Comparison of ENCODE assay signal across 14 cellular contexts in genomic region chr2:10045561-10046355, GRCh38. TPM values are rescaled to one million over a fixed set of nuclear protein-coding genes. Genes with fewer than 3 reads are reported as not detected.
DNase-seq lines count a peak whose midpoint lies in the region; ATAC-seq, FAIRE-seq and TF ChIP-seq lines count a peak whose summit lies in the region.
"Had no signal": no experiment of that assay in that cellular context is flagged by ENCODE, and none has a peak within 500 bp of the region (broad histone marks: within the 10 kb centered on the region; RNA-seq: fewer than 3 reads in every experiment).

No MANE protein-coding gene starts in this region.

- no peak overlapping the region for H3K27ac ChIP-seq in K562 (ENCODE audit: extremely low read depth, low read depth, low read length)
- peak overlapping the region; percentile 91 to 94 for H3K27ac ChIP-seq in liver (ENCODE audit: low read depth in 1 of 2, low read length in 2 of 2)
- peak overlapping the region; percentile 89 for H3K27ac ChIP-seq in subcutaneous abdominal adipose tissue (ENCODE audit: low read depth, low read length)
- no peak overlapping the region for H3K27ac ChIP-seq in A673 (ENCODE audit: low read depth, low read length, poor library complexity, severe bottlenecking)
- H3K27ac ChIP-seq: A549 had no signal

- H3K4me2 ChIP-seq in K562 (ENCODE audit: insufficient read depth, low read length): no peak overlapping the region; the same call in 1 of the 2 replicates
- H3K4me2 ChIP-seq: A549 had no signal

- TF ChIP-seq POLR2A in K562 (conservative IDR thresholded peaks at IDR 0.05): no peak

- peaks cover 19% of the 10 kb centered on the region for H3K27me3 Mint-ChIP-seq in T-helper 2 cell treated with Interferon-gamma antibody and Interleukin-4, amounts not matched to agents 5 μg/mL and 100 μg/mL, for 36 hours (ENCODE audit: low read depth)

- peaks cover 7% of the 10 kb centered on the region for H3K9me1 ChIP-seq in K562 (ENCODE audit: control insufficient read depth, insufficient read depth, low read length)

- H3K9ac ChIP-seq in K562 (ENCODE audit: insufficient read depth in 1 of 2, low read depth in 2 of 2, low read length in 2 of 2) (no peak overlapping the region; a peak in 1 of 4 replicates), liver (ENCODE audit: low read depth in 1 of 2, low read length in 2 of 2) (peak overlapping the region; percentile 87 to 93), subcutaneous abdominal adipose tissue (ENCODE audit: low read length in 5 of 5) (peak overlapping the region; percentile 12 to 73 (median 17))

- 86% methylated on average over 20 of the region's 20 CpGs for WGBS in K562 (ENCODE audit: insufficient coverage, low coverage, missing lambda C conversion rate)
- WGBS in liver: 35% methylated on average over 20 of the region's 20 CpGs

- H4K20me1 ChIP-seq in K562 (replicated peaks; ENCODE audit: control insufficient read depth, insufficient read depth, low read length): peaks cover 8% of the 10 kb centered on the region; the same call in 1 of the 2 replicates

- no peak for DNase-seq in T-helper 2 cell treated with Interferon-gamma antibody and Interleukin-4, amounts not matched to agents 5 μg/mL and 100 μg/mL, for 36 hours (ENCODE audit: low spot score)
- DNase-seq in T-helper 2 cell (no peak), K562 (ENCODE audit: extremely low read depth in 1 of 4, low spot score in 3 of 4) (no peak), A673 (ENCODE audit: low spot score) (no peak), Kasumi-1 (lab: John Stamatoyannopoulos, UW) (no peak), HT-29 (ENCODE audit: low spot score) (no peak)
- DNase-seq: NCI-H187 treated with DMSO at 0.1 percent for 48 hours had no signal

- peaks cover 14% of the 10 kb centered on the region for H3K4me1 Mint-ChIP-seq in T-helper 2 cell treated with Interferon-gamma antibody and Interleukin-4, amounts not matched to agents 5 μg/mL and 100 μg/mL, for 36 hours (ENCODE audit: low read depth)

- no peak for ATAC-seq in K562
- ATAC-seq: A549, sciatic nerve had no signal

- FAIRE-seq in K562 (lab: Jason Lieb, UNC): peak; percentile 69
- FAIRE-seq: A549, colon, TTC549 had no signal

- H3K27ac Mint-ChIP-seq in T-helper 2 cell treated with Interferon-gamma antibody and Interleukin-4, amounts not matched to agents 5 μg/mL and 100 μg/mL, for 36 hours: no peak overlapping the region

- H2AFZ ChIP-seq in K562 (ENCODE audit: low read depth, low read length): no peak overlapping the region

- CTCF ChIA-PET in K562 (lab: Yijun Ruan, JAX; ENCODE audit: low intra/inter-chr PET ratio): no interaction called here
- CTCF ChIA-PET in A673 (lab: Charles Lee): interaction anchor here (3.4 kb wide), 1 partner anchor 61 kb away, joined by 40 read pairs; no protein-coding TSS in a partner anchor

- peaks cover 10% of the 10 kb centered on the region for H3K36me3 Mint-ChIP-seq in T-helper 2 cell treated with Interferon-gamma antibody and Interleukin-4, amounts not matched to agents 5 μg/mL and 100 μg/mL, for 36 hours (ENCODE audit: low read depth)

- TF ChIP-seq EP300 in K562 (IDR thresholded peaks at IDR 0.05; ENCODE audit: low read length): no peak

- H3K9me3 Mint-ChIP-seq in T-helper 2 cell treated with Interferon-gamma antibody and Interleukin-4, amounts not matched to agents 5 μg/mL and 100 μg/mL, for 36 hours: no peaks in the 10 kb centered on the region

- peaks cover 41% of the 10 kb centered on the region for H3K79me2 ChIP-seq in K562 (ENCODE audit: control insufficient read depth, insufficient read depth, low read length)

- no peaks in the 10 kb centered on the region for H3K27me3 ChIP-seq in K562 (ENCODE audit: control insufficient read depth in 2 of 2, insufficient read depth in 2 of 2, low read length in 2 of 2)
- H3K27me3 ChIP-seq in liver (ENCODE audit: control insufficient read depth in 4 of 4, insufficient read depth in 4 of 4, low read length in 3 of 4): no peaks in the 10 kb centered on the region
- no peaks in the 10 kb centered on the region for H3K27me3 ChIP-seq in subcutaneous abdominal adipose tissue (ENCODE audit: control insufficient read depth in 5 of 5, insufficient read depth in 4 of 5, low read length in 5 of 5)
- no peaks in the 10 kb centered on the region for H3K27me3 ChIP-seq in A673 (replicated peaks; ENCODE audit: insufficient read depth, low read depth, low read length, poor library complexity)

- BruUV-seq in K562 (replicated peaks; lab: Mats Ljungman, UMichigan): no TSS peak
- no TSS peak for BruUV-seq in A673 (replicated peaks; lab: Mats Ljungman, UMichigan)

- in situ Hi-C loops in K562 (cut with MboI): loop anchor here (5.0 kb wide), 2 partner anchors 58 to 233 kb away; no protein-coding TSS in a partner anchor

- intact Hi-C loops in K562 (cut with micrococcal nuclease) (no loop called here), A673 (cut with micrococcal nuclease; ENCODE audit: unreplicated experiment) (loop anchor here (5.0 kb wide), 1 partner anchor 63 kb away; no protein-coding TSS in a partner anchor)

- H3K4me1 ChIP-seq in K562 (replicated peaks in 1 of 2; ENCODE audit: control insufficient read depth in 2 of 2, insufficient read depth in 2 of 2, low read length in 2 of 2) (peaks cover 7 to 55% of the 10 kb centered on the region in 2 experiments; a peak in 4 of 5 replicates), liver (ENCODE audit: control insufficient read depth in 4 of 4, insufficient read depth in 4 of 4, low read length in 3 of 4) (peaks cover 8 to 63% (median 43%) of the 10 kb centered on the region in 4 donors), subcutaneous abdominal adipose tissue (ENCODE audit: control insufficient read depth in 5 of 5, insufficient read depth in 5 of 5, low read length in 5 of 5) (peaks cover 1 to 78% (median 71%) of the 10 kb centered on the region in 5 donors), A673 (ENCODE audit: insufficient read depth, low read length, poor library complexity, severe bottlenecking) (no peaks in the 10 kb centered on the region)
- H3K4me1 ChIP-seq: A549 had no signal

- TF ChIP-seq RAD21 in K562 (CRISPR knock-in tag; conservative IDR thresholded peaks at IDR 0.05 in 1 of 2, IDR thresholded peaks at IDR 0.05 in 1 of 2) (no peak), liver (IDR thresholded peaks at IDR 0.05) (no peak)

- H3K4me3 ChIP-seq in K562: no peak overlapping the region
- H3K4me3 ChIP-seq in liver (ENCODE audit: low read depth in 1 of 3, low read length in 3 of 3): peak overlapping the region; percentile 67 to 90 (median 88)
- peak overlapping the region; percentile 19 to 73 (median 53) for H3K4me3 ChIP-seq in subcutaneous abdominal adipose tissue (ENCODE audit: low read depth in 1 of 5, low read length in 5 of 5)
- H3K4me3 ChIP-seq in A673 (ENCODE audit: low read depth, low read length, poor library complexity, severe bottlenecking): no peak overlapping the region
- H3K4me3 ChIP-seq: A549, lung had no signal

- H3K36me3 ChIP-seq in K562 (ENCODE audit: control insufficient read depth, insufficient read depth, low read length) (peaks cover 46% of the 10 kb centered on the region), liver (ENCODE audit: control insufficient read depth in 4 of 4, insufficient read depth in 3 of 4, low read depth in 1 of 4, low read length in 3 of 4) (peaks cover 7 to 31% (median 25%) of the 10 kb centered on the region in 4 donors), subcutaneous abdominal adipose tissue (ENCODE audit: control insufficient read depth in 5 of 5, insufficient read depth in 5 of 5, low read length in 5 of 5) (peaks cover 0 to 43% (median 39%) of the 10 kb centered on the region in 5 donors), A673 (ENCODE audit: insufficient read depth, low read length, poor library complexity, severe bottlenecking) (peaks cover 5% of the 10 kb centered on the region)

- peak overlapping the region; percentile 63 for H3K4me3 Mint-ChIP-seq in T-helper 2 cell treated with Interferon-gamma antibody and Interleukin-4, amounts not matched to agents 5 μg/mL and 100 μg/mL, for 36 hours

- H3K9me3 ChIP-seq in K562 (replicated peaks; ENCODE audit: control insufficient read depth, insufficient read depth, low read depth, low read length): 0 out of 2 replicates have a peak, but pooled peaks cover 2% of the 10 kb centered on the region
- no peaks in the 10 kb centered on the region for H3K9me3 ChIP-seq in liver (ENCODE audit: control insufficient read depth in 4 of 4, low read length in 3 of 4)
- no peaks in the 10 kb centered on the region for H3K9me3 ChIP-seq in subcutaneous abdominal adipose tissue (ENCODE audit: control insufficient read depth in 5 of 5, low read length in 5 of 5)
- no peaks in the 10 kb centered on the region for H3K9me3 ChIP-seq in A673 (ENCODE audit: low read depth, low read length, poor library complexity, severe bottlenecking)

- POLR2A ChIA-PET in K562 (lab: Yijun Ruan, JAX): interaction anchor here (1.0 to 2.7 kb wide), 4 partner anchors 9 to 98 kb away, joined by 3 to 13 read pairs (median 6); no protein-coding TSS in a partner anchor
- POLR2A ChIA-PET in A673 (lab: Charles Lee; ENCODE audit: low non-redundant PET): no interaction called here

- TF ChIP-seq CTCF in K562 (IDR thresholded peaks at IDR 0.05 in 2 of 3, conservative IDR thresholded peaks at IDR 0.05 in 1 of 3; ENCODE audit: insufficient read depth in 2 of 3, low read depth in 1 of 3, low read length in 3 of 3) (no peak), liver (IDR thresholded peaks at IDR 0.05; ENCODE audit: low read depth, low read length, missing input control) (no peak), A673 (conservative IDR thresholded peaks at IDR 0.05; ENCODE audit: low read depth, low read length) (no peak)

RNA-seq across cellular contexts. Expression of gene KLF11, which starts 2.4 kb away (rescaled TPM):
- 14.2 and 14.4 TPM in 2 replicates for total RNA-seq in K562 (2011; cell fraction: chromatin; rRNA removed; ENCODE audit: low replicate concordance)
- 11.3 and 12.0 TPM in 2 replicates for total RNA-seq in K562 (2011; cell fraction: nucleolus; rRNA removed)
- total RNA-seq in K562 (2011; cell fraction: nucleoplasm; rRNA removed): 14.4 and 15.9 TPM in 2 replicates
- total RNA-seq in K562 (2014; rRNA removed) (5.6 and 8.7 TPM in 2 replicates), K562 (2014; rRNA removed; fragmentation: Illumina TruSeq; extraction: Trizol) (6.1 and 6.5 TPM in 2 replicates), K562 (2015; rRNA removed; fragmentation: Illumina TruSeq; extraction: Trizol) (6.7 and 7.1 TPM in 2 replicates), K562 (2021) (13.1 and 13.4 TPM in 2 replicates), liver (10 to 100 TPM; 13.2 to 43.0 TPM), A673 (2021) (2.8 and 3.0 TPM in 2 replicates)
- polyA plus RNA-seq in K562 (2011; rRNA removed) (11.4 and 19.6 TPM in 2 replicates), K562 (2014; fragmentation: Illumina TruSeq; extraction: Trizol) (10.7 and 10.8 TPM in 2 replicates), K562 (2014; fragmentation: Nextera tagmentation; extraction: Ambion mirVana) (1 to 10 TPM; 2.1 to 3.0 TPM), K562 (2014; rRNA removed) (6.2 and 6.5 TPM in 2 replicates), liver (10 to 100 TPM; 10.5 to 15.8 TPM)
- polyA plus RNA-seq in K562 (2011; cell fraction: cytosol; rRNA removed): 7.0 and 9.5 TPM in 2 replicates
- polyA plus RNA-seq in K562 (2011; cell fraction: nucleus; rRNA removed): 12.5 and 13.4 TPM in 2 replicates
- 5.1 and 7.4 TPM in 2 replicates for polyA plus RNA-seq in K562 (2012)
- 11.9 and 14.6 TPM in 2 replicates for polyA minus RNA-seq in K562 (2011; rRNA and poly(A)+ RNA removed)
- polyA minus RNA-seq in K562 (2011; cell fraction: cytosol; rRNA and poly(A)+ RNA removed): 7.5 and 8.1 TPM in 2 replicates
- polyA minus RNA-seq in K562 (2011; cell fraction: nucleus; rRNA and poly(A)+ RNA removed): 4.7 and 8.6 TPM in 2 replicates
- total RNA-seq in HT-29 (2014; rRNA removed; shearing (Covaris generic)): 8.5 and 13.8 TPM in 2 replicates

RNA-seq across cellular contexts. Expression of gene CYS1, which starts 34.5 kb away (rescaled TPM):
- total RNA-seq in K562 (2011; cell fraction: chromatin; rRNA removed; ENCODE audit: low replicate concordance): not detected in 2 replicates
- total RNA-seq in K562 (2011; cell fraction: nucleolus; rRNA removed): not detected in 2 replicates
- not detected in 2 replicates for total RNA-seq in K562 (2011; cell fraction: nucleoplasm; rRNA removed)
- not detected in 2 replicates for total RNA-seq in K562 (2014; rRNA removed)
- not detected in 2 replicates for total RNA-seq in K562 (2014; rRNA removed; fragmentation: Illumina TruSeq; extraction: Trizol)
- not detected in 2 replicates for total RNA-seq in K562 (2015; rRNA removed; fragmentation: Illumina TruSeq; extraction: Trizol)
- total RNA-seq in K562 (2021): 0.11 TPM in 1 of 2 replicates, not detected in the other
- polyA plus RNA-seq in K562 (2011; rRNA removed): not detected in 2 replicates
- not detected in 2 replicates for polyA plus RNA-seq in K562 (2011; cell fraction: cytosol; rRNA removed)
- not detected in 2 replicates for polyA plus RNA-seq in K562 (2011; cell fraction: nucleus; rRNA removed)
- polyA plus RNA-seq in K562 (2012): not detected in 2 replicates
- polyA plus RNA-seq in K562 (2014; fragmentation: Illumina TruSeq; extraction: Trizol): not detected in 2 replicates
- not detected for polyA plus RNA-seq in K562 (2014; fragmentation: Nextera tagmentation; extraction: Ambion mirVana)
- 0.13 TPM in 1 of 2 replicates, not detected in the other for polyA plus RNA-seq in K562 (2014; rRNA removed)
- not detected in 2 replicates for polyA minus RNA-seq in K562 (2011; rRNA and poly(A)+ RNA removed)
- not detected in 2 replicates for polyA minus RNA-seq in K562 (2011; cell fraction: cytosol; rRNA and poly(A)+ RNA removed)
- polyA minus RNA-seq in K562 (2011; cell fraction: nucleus; rRNA and poly(A)+ RNA removed): not detected in 2 replicates
- total RNA-seq in liver: 1 to 10 TPM; 1.3 to 4.1 TPM
- under 1 TPM; 0.07 to 0.72 TPM for polyA plus RNA-seq in liver
- total RNA-seq in A673 (2021): not detected in 2 replicates
- not detected in 2 replicates for total RNA-seq in HT-29 (2014; rRNA removed; shearing (Covaris generic))

Comparison
In these comparisons a context has a peak if more than half of its experiments do, and no peak if none do; other contexts are left out.
1. H3K27ac ChIP-seq: peak in liver (2 of 2) and subcutaneous abdominal adipose tissue (single experiment); none in K562 (single experiment) and A673 (single experiment).
2. H3K4me3 ChIP-seq: peak in liver (3 of 3) and subcutaneous abdominal adipose tissue (5 of 5); none in K562 (single experiment) and A673 (single experiment).
3. H3K9ac ChIP-seq: peak in liver (2 of 2) and subcutaneous abdominal adipose tissue (5 of 5); none in K562 (0 of 2).